8 cellular contexts compared by ENCODE assay signal in the genomic region with DNA sequence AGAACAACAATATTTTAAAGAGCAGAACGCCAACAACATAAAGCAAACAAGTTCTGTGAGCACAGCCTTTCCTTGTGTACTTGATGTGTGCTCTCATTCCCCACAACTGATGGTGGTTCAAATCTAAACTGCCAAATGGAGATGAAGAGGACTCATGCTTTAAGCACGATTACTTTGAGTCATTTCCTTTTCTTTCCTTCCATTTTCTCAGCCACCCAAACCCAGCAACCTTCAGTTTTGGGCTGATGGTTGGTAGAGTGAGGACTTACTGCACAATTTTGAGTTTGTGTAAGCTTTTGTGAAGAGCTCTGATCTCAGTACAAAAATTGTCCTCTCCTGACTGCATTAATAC. TPM values are rescaled to one million over a fixed set of nuclear protein-coding genes. Genes with fewer than 3 reads are reported as not detected.
A peak's percentile ranks its signal among the peaks of the same experiment; 100 is the strongest.
DNase-seq lines count a peak whose midpoint lies in the region; ATAC-seq and TF ChIP-seq lines count a peak whose summit lies in the region.

No MANE protein-coding gene starts in this region.

- DNase-seq in AG09309 (ENCODE audit: low read depth), result no peak
- DNase-seq in H9, result no peak
- DNase-seq in activated CD8-positive, alpha-beta T cell treated with anti-CD3 and anti-CD28 coated beads, Interleukin-2, amount 10 ng/mL, durations not matched to agents 7 days and 5 days, result peak; percentile 55
- DNase-seq in iris pigment epithelial cell (ENCODE audit: low read depth), result peak; percentile 77
- no peak for DNase-seq in thyroid gland
- DNase-seq in globus pallidus (ENCODE audit: low spot score), result no peak

- H3K27ac Mint-ChIP-seq in H9, result no peak overlapping the region
- H3K27ac Mint-ChIP-seq in activated CD8-positive, alpha-beta T cell treated with anti-CD3 and anti-CD28 coated beads, Interleukin-2, amount 10 ng/mL, durations not matched to agents 7 days and 5 days, result peak overlapping the region; percentile 99

- peak overlapping the region; percentile 58; the same call in 1 of the 2 replicates for H3K4me3 ChIP-seq in AG09309 (ENCODE audit: control insufficient read depth, low read depth, low read length)
- no peak overlapping the region for H3K4me3 ChIP-seq in thyroid gland (replicated peaks in 1 of 3)

- no peaks in the 10 kb centered on the region for H3K36me3 ChIP-seq in thyroid gland

- H3K27me3 ChIP-seq in H9 (ENCODE audit: insufficient read depth, low read length) (peaks cover 9% of the 10 kb centered on the region; the same call in 1 of the 2 replicates), thyroid gland (no peaks in the 10 kb centered on the region)

- peak overlapping the region; percentile 77 to 87 for H3K4me3 Mint-ChIP-seq in H9
- peak overlapping the region; percentile 90 for H3K4me3 Mint-ChIP-seq in activated CD8-positive, alpha-beta T cell treated with anti-CD3 and anti-CD28 coated beads, Interleukin-2, amount 10 ng/mL, durations not matched to agents 7 days and 5 days

- H3K18ac ChIP-seq in H9 (ENCODE audit: insufficient read length, low read depth, low read length), result no peak overlapping the region

- no peak overlapping the region for H3T11ph ChIP-seq in H9 (ENCODE audit: low read length)

- peaks cover 24% of the 10 kb centered on the region for H3K27me3 Mint-ChIP-seq in H9 (ENCODE audit: low read depth)
- H3K27me3 Mint-ChIP-seq in activated CD8-positive, alpha-beta T cell treated with anti-CD3 and anti-CD28 coated beads, Interleukin-2, amount 10 ng/mL, durations not matched to agents 7 days and 5 days (ENCODE audit: low read depth), result no peaks in the 10 kb centered on the region

- H2BK120ac ChIP-seq in H9 (ENCODE audit: low read depth, low read length, poor library complexity, severe bottlenecking), result no peak overlapping the region

- H2BK15ac ChIP-seq in H9 (ENCODE audit: low read depth, low read length), result no peak overlapping the region

- peak overlapping the region; percentile 90 for H3K4me2 ChIP-seq in H9 (ENCODE audit: insufficient read depth, insufficient read length, low read length)

- no peak overlapping the region for H2AK5ac ChIP-seq in H9 (ENCODE audit: insufficient read length, low read length)

- no peak overlapping the region for H4K5ac ChIP-seq in H9 (ENCODE audit: insufficient read length, low read depth, low read length)

- H3K23me2 ChIP-seq in H9 (ENCODE audit: insufficient read length, low read depth, low read length, poor library complexity, severe bottlenecking), result peaks cover 7% of the 10 kb centered on the region

- no peak overlapping the region for H2BK20ac ChIP-seq in H9 (ENCODE audit: low read depth, low read length, poor library complexity, severe bottlenecking)

- no peak overlapping the region for H3K56ac ChIP-seq in H9 (ENCODE audit: insufficient read length, low read depth, low read length)

- H3K9ac ChIP-seq in H9 (ENCODE audit: extremely low read depth, insufficient read length, low read length), result no peak overlapping the region

- WGBS in H9 (ENCODE audit: extremely low coverage, insufficient read length, low lambda C conversion rate), result no CpG with 5 or more reads among the region's 2 CpGs
- 29 to 37% methylated on average over 2 of the region's 2 CpGs for WGBS in thyroid gland, 2 donors

- H2BK12ac ChIP-seq in H9 (ENCODE audit: insufficient read length, low read depth, low read length), result no peak overlapping the region

- H3K4me1 Mint-ChIP-seq in H9, result peaks cover 34 to 35% of the 10 kb centered on the region in 2 experiments
- H3K4me1 Mint-ChIP-seq in activated CD8-positive, alpha-beta T cell treated with anti-CD3 and anti-CD28 coated beads, Interleukin-2, amount 10 ng/mL, durations not matched to agents 7 days and 5 days (ENCODE audit: low read depth), result peaks cover 56% of the 10 kb centered on the region

- no peak overlapping the region for H3K4ac ChIP-seq in H9 (ENCODE audit: low read depth, low read length)

- CTCF ChIA-PET in activated CD8-positive, alpha-beta T cell treated with anti-CD3 and anti-CD28 coated beads, Interleukin-2, amount 10 ng/mL, durations not matched to agents 7 days and 5 days (lab: Charles Lee), result interaction anchor here (1.5 to 2.9 kb wide), 2 partner anchors 27 to 180 kb away, joined by 4 to 24 read pairs; no protein-coding TSS in a partner anchor

- intact Hi-C loops in thyroid gland (cut with DNase I), result no loop called here

- ATAC-seq in activated CD8-positive, alpha-beta T cell treated with anti-CD3 and anti-CD28 coated beads, Interleukin-2, amount 10 ng/mL, durations not matched to agents 7 days and 5 days, result no peak
- ATAC-seq in GM18502 (IDR thresholded peaks at IDR 0.05; ENCODE audit: poor library complexity, unreplicated experiment) (no peak), HG02885 (IDR thresholded peaks at IDR 0.05; ENCODE audit: poor library complexity, unreplicated experiment) (no peak)

- no peaks in the 10 kb centered on the region for H4K20me1 ChIP-seq in H9 (ENCODE audit: control insufficient read depth, insufficient read depth, insufficient read length)

- no peak for TF ChIP-seq POLR2A in thyroid gland (IDR thresholded peaks at IDR 0.05)

- TF ChIP-seq CTCF in AG09309 (IDR thresholded peaks at IDR 0.05; ENCODE audit: control insufficient read depth, insufficient read depth, low read depth, low read length, missing control alignments) (no peak), H9 (conservative IDR thresholded peaks at IDR 0.05) (no peak), thyroid gland (IDR thresholded peaks at IDR 0.05) (no peak)

- H3K9me3 Mint-ChIP-seq in H9, result no peaks in the 10 kb centered on the region
- no peaks in the 10 kb centered on the region for H3K9me3 Mint-ChIP-seq in activated CD8-positive, alpha-beta T cell treated with anti-CD3 and anti-CD28 coated beads, Interleukin-2, amount 10 ng/mL, durations not matched to agents 7 days and 5 days (ENCODE audit: insufficient read depth)

- no peak overlapping the region for H3K23ac ChIP-seq in H9 (ENCODE audit: insufficient read length, low read depth, low read length)

- H2BK5ac ChIP-seq in H9 (ENCODE audit: insufficient read length, low read length), result no peak overlapping the region

- no peak overlapping the region for H4K8ac ChIP-seq in H9 (replicated peaks; ENCODE audit: insufficient read length, low read depth, low read length)

- H3K27ac ChIP-seq in H9 (ENCODE audit: insufficient read length, low read depth, low read length) (no peak overlapping the region), thyroid gland (no peak overlapping the region)

- peaks cover 34% of the 10 kb centered on the region; the same call in 1 of the 2 replicates for H3K79me2 ChIP-seq in H9 (ENCODE audit: insufficient read depth, low read length)

- H2AFZ ChIP-seq in H9 (ENCODE audit: low read length), result no peak overlapping the region

- peaks cover 10% of the 10 kb centered on the region for H3K79me1 ChIP-seq in H9 (ENCODE audit: insufficient read depth, low read depth, low read length, poor library complexity, severe bottlenecking)

- no peaks in the 10 kb centered on the region; the same call in 1 of the 2 replicates for H3K4me1 ChIP-seq in H9 (ENCODE audit: insufficient read depth, low read length)
- H3K4me1 ChIP-seq in thyroid gland, result peaks cover 19 to 20% of the 10 kb centered on the region in 2 donors

- H3K14ac ChIP-seq in H9 (ENCODE audit: insufficient read depth, low read length), result no peak overlapping the region

- POLR2A ChIA-PET in activated CD8-positive, alpha-beta T cell treated with anti-CD3 and anti-CD28 coated beads, Interleukin-2, amount 10 ng/mL, durations not matched to agents 7 days and 5 days (lab: Charles Lee), result interaction anchor here (0.6 to 2.0 kb wide), 14 partner anchors 9 to 161 kb away, joined by 3 to 8 read pairs (median 4); a partner anchor contains a TSS

- no peaks in the 10 kb centered on the region for H3K9me3 ChIP-seq in H9 (ENCODE audit: control insufficient read depth, low read depth, low read length)
- H3K9me3 ChIP-seq in thyroid gland, result no peaks in the 10 kb centered on the region

- H4K91ac ChIP-seq in H9 (ENCODE audit: insufficient read length, low read depth, low read length), result no peak overlapping the region

- no peaks in the 10 kb centered on the region; a peak in 2 of 7 replicates for H3K36me3 Mint-ChIP-seq in H9 (ENCODE audit: insufficient read depth in 1 of 3, low read depth in 3 of 3)
- H3K36me3 Mint-ChIP-seq in activated CD8-positive, alpha-beta T cell treated with anti-CD3 and anti-CD28 coated beads, Interleukin-2, amount 10 ng/mL, durations not matched to agents 7 days and 5 days (ENCODE audit: low read depth), result peaks cover 39% of the 10 kb centered on the region

RNA-seq across cellular contexts. Expression of a gene that starts 1.7 kb away (rescaled TPM):
- total RNA-seq in H9 (2021) (123 and 136 TPM in 2 replicates), thyroid gland (10 to 100 TPM; 30.9 to 63.7 (median 40.3) TPM)
- 100 to 1,000 TPM; 287 to 290 TPM for total RNA-seq in activated CD8-positive, alpha-beta T cell treated with anti-CD3 and anti-CD28 coated beads, Interleukin-2, amount 10 ng/mL, durations not matched to agents 7 days and 5 days

RNA-seq across cellular contexts. Expression of a gene that starts 16.9 kb away (rescaled TPM):
- total RNA-seq in H9 (2021) (41.3 and 43.4 TPM in 2 replicates), thyroid gland (10 to 100 TPM; 30.1 to 58.4 (median 49.0) TPM)
- total RNA-seq in activated CD8-positive, alpha-beta T cell treated with anti-CD3 and anti-CD28 coated beads, Interleukin-2, amount 10 ng/mL, durations not matched to agents 7 days and 5 days, result 10 to 100 TPM; 56.6 to 58.9 TPM

Comparison
In these comparisons a context has a peak if more than half of its experiments do, and no peak if none do; other contexts are left out.
1. DNase-seq: peak in activated CD8-positive, alpha-beta T cell treated with anti-CD3 and anti-CD28 coated beads, Interleukin-2, amount 10 ng/mL, durations not matched to agents 7 days and 5 days (single experiment) and iris pigment epithelial cell (single experiment); none in AG09309 (single experiment), H9 (single experiment), thyroid gland (0 of 2) and globus pallidus (single experiment).